ENCODE assay signal across 18 cellular contexts in the genomic region with DNA sequence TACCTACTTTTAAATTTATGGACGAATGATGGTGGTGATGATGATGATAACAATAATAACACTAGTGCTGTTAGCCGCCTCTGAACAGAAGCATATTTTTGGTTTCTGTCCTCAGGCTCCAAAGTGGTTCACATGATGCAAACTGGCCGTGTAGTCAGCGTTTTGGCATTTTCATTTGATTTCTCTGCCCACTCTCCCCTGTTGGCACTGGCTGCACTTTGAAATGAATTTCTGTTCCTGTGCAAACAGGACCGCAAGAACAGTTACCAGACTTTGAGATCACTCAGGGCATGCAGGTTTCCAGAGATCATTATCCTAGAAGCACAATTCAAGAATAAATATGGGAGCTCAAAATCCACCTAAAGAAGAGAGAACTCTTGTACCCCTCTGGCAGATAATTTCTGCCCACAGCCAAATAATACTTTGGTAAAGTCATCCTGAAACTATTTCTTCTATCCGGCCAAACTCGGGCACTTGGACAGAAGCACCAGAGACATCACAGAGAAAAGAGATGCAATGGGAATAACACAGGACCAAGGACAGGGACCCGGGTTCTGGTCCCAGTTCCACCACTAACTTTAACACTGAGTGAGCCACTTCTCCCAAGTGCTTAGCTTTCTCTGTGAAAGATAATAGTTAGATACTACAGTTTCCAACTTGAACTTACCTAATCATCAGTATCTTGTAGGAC.
DNase-seq lines count a peak whose midpoint lies in the region; FAIRE-seq and TF ChIP-seq lines count a peak whose summit lies in the region.
"Had no signal": no experiment of that assay in that cellular context is flagged by ENCODE, and none has a peak within 500 bp of the region (broad histone marks: within the 10 kb centered on the region; RNA-seq: fewer than 3 reads in every experiment).

No MANE protein-coding gene starts in this region.

- H3K27ac ChIP-seq in PC-9 = no peak overlapping the region
- H3K27ac ChIP-seq in CD4-positive, alpha-beta memory T cell (ENCODE audit: low read depth, low read length) = no peak overlapping the region
- H3K27ac ChIP-seq: tibial nerve had no signal

- peak overlapping the region; percentile 24 for H3K4me3 Mint-ChIP-seq in osteocyte (ENCODE audit: unreplicated experiment)
- H3K4me3 Mint-ChIP-seq in CD4-positive, alpha-beta memory T cell = no peak overlapping the region
- H3K4me3 Mint-ChIP-seq: endodermal cell had no signal

- H3K4me1 ChIP-seq in PC-9 (replicated peaks; ENCODE audit: insufficient read depth) = 0 out of 2 replicates have a peak, but pooled peaks cover 3% of the 10 kb centered on the region
- no peaks in the 10 kb centered on the region for H3K4me1 ChIP-seq in CD4-positive, alpha-beta memory T cell (ENCODE audit: insufficient read depth, low read length)
- H3K4me1 ChIP-seq: BE2C, tibial nerve had no signal

- no peaks in the 10 kb centered on the region for H3K9me3 Mint-ChIP-seq in osteocyte (ENCODE audit: unreplicated experiment)
- no peaks in the 10 kb centered on the region for H3K9me3 Mint-ChIP-seq in CD4-positive, alpha-beta memory T cell
- H3K9me3 Mint-ChIP-seq: endodermal cell had no signal

- POLR2A ChIA-PET in PC-9 (lab: Charles Lee; ENCODE audit: unreplicated experiment) = interaction anchor here (0.5 to 0.9 kb wide), 5 partner anchors 9 to 208 kb away, joined by 4 to 7 read pairs (median 5); no protein-coding TSS in a partner anchor
- POLR2A ChIA-PET in CD4-positive, alpha-beta memory T cell (lab: Charles Lee; ENCODE audit: partially characterized antibody) = interaction anchor here (1.0 kb wide), 1 partner anchor 41 kb away, joined by 3 read pairs; no protein-coding TSS in a partner anchor

- H3K27me3 ChIP-seq in PC-9 (ENCODE audit: insufficient read depth, low read depth) (no peaks in the 10 kb centered on the region), bronchial epithelial cell (ENCODE audit: control insufficient read depth, insufficient read depth, low read length) (no peaks in the 10 kb centered on the region)
- H3K27me3 ChIP-seq in CD4-positive, alpha-beta memory T cell (ENCODE audit: insufficient read depth, low read length) = no peaks in the 10 kb centered on the region
- H3K27me3 ChIP-seq: BE2C, tibial nerve had no signal

- no peaks in the 10 kb centered on the region for H3K9me2 ChIP-seq in PC-9 (ENCODE audit: insufficient read depth)

- no TSS peak for BruUV-seq in PC-9 (replicated peaks; lab: Mats Ljungman, UMichigan)

- H3F3A ChIP-seq in PC-9 (ENCODE audit: insufficient read depth, low read depth) = no peaks in the 10 kb centered on the region

- H3K36me3 Mint-ChIP-seq in osteocyte (ENCODE audit: unreplicated experiment) = no peaks in the 10 kb centered on the region
- no peaks in the 10 kb centered on the region for H3K36me3 Mint-ChIP-seq in CD4-positive, alpha-beta memory T cell

- H3K4me1 Mint-ChIP-seq in osteocyte (ENCODE audit: unreplicated experiment) = peaks cover 19% of the 10 kb centered on the region
- peaks cover 6 to 12% (median 8%) of the 10 kb centered on the region in 4 donors for H3K4me1 Mint-ChIP-seq in CD4-positive, alpha-beta memory T cell
- H3K4me1 Mint-ChIP-seq: endodermal cell had no signal

- H3K79me2 ChIP-seq in PC-9 (ENCODE audit: low read depth) = no peaks in the 10 kb centered on the region

- no peaks in the 10 kb centered on the region for H3K27me3 Mint-ChIP-seq in osteocyte (ENCODE audit: unreplicated experiment)
- no peaks in the 10 kb centered on the region for H3K27me3 Mint-ChIP-seq in CD4-positive, alpha-beta memory T cell

- no peak overlapping the region for H3K4me3 ChIP-seq in PC-9
- H3K4me3 ChIP-seq in bronchial epithelial cell (ENCODE audit: low read depth, low read length) = no peak overlapping the region
- no peak overlapping the region for H3K4me3 ChIP-seq in CD4-positive, alpha-beta memory T cell (ENCODE audit: low read length in 2 of 2)
- H3K4me3 ChIP-seq: tibial nerve had no signal

- intact Hi-C loops in PC-9 (cut with micrococcal nuclease; ENCODE audit: unreplicated experiment) = no loop called here
- intact Hi-C loops in CD4-positive, alpha-beta memory T cell (cut with micrococcal nuclease) = no loop called here

- peak; percentile 90 for DNase-seq in EH (ENCODE audit: low read depth)
- peak; percentile 59 to 63 for DNase-seq in PC-9
- peak; percentile 68 for DNase-seq in bronchial epithelial cell (ENCODE audit: low read depth)
- no peak for DNase-seq in osteocyte (ENCODE audit: extremely low spot score, unreplicated experiment)
- no peak for DNase-seq in inferior parietal cortex (ENCODE audit: extremely low spot score)
- DNase-seq in CD4-positive, alpha-beta memory T cell = no peak
- DNase-seq in stimulated activated CD8-positive, alpha-beta memory T cell treated with anti-CD3 and anti-CD28 coated beads, Interleukin-4, amount 100 ng/mL, for 48 hours = no peak
- DNase-seq in OCI-M1 (lab: John Stamatoyannopoulos, UW) = no peak
- DNase-seq: activated CD8-positive, alpha-beta memory T cell treated with anti-CD3 and anti-CD28 coated beads for 24 hours; activated gamma-delta T cell treated with Interleukin-2 at 50 U/mL for 16 hours; BE2C; DMS53; endodermal cell; KG1; NCI-H1436; NCI-H446 treated with DMSO at 0.1 percent for 48 hours; RPMI8226 had no signal

- H3K27ac Mint-ChIP-seq in osteocyte (ENCODE audit: unreplicated experiment) = peak overlapping the region; percentile 74
- peak overlapping the region in 1 of 7 donors; percentile 79 for H3K27ac Mint-ChIP-seq in CD4-positive, alpha-beta memory T cell
- H3K27ac Mint-ChIP-seq: endodermal cell had no signal

- H2AFZ ChIP-seq in PC-9 = no peak overlapping the region

- H4K20me1 ChIP-seq in PC-9 (ENCODE audit: insufficient read depth) = no peaks in the 10 kb centered on the region

- no peaks in the 10 kb centered on the region for H3K36me3 ChIP-seq in PC-9 (ENCODE audit: low read depth)
- H3K36me3 ChIP-seq in bronchial epithelial cell (ENCODE audit: control insufficient read depth, insufficient read depth, low read length) = no peaks in the 10 kb centered on the region
- no peaks in the 10 kb centered on the region for H3K36me3 ChIP-seq in CD4-positive, alpha-beta memory T cell (ENCODE audit: insufficient read depth, low read length)
- H3K36me3 ChIP-seq: BE2C, tibial nerve had no signal

- H3K4me2 ChIP-seq in PC-9 = no peak overlapping the region

- CTCF ChIA-PET in PC-9 (lab: Charles Lee) = no interaction called here
- CTCF ChIA-PET in CD4-positive, alpha-beta memory T cell (lab: Charles Lee; ENCODE audit: partially characterized antibody) = no interaction called here

- H3K9me3 ChIP-seq in PC-9 (ENCODE audit: insufficient read depth, low read depth) = no peaks in the 10 kb centered on the region; the same call in 1 of the 2 replicates
- no peaks in the 10 kb centered on the region for H3K9me3 ChIP-seq in CD4-positive, alpha-beta memory T cell (ENCODE audit: control insufficient read depth in 1 of 2, low read length in 2 of 2)
- H3K9me3 ChIP-seq: BE2C had no signal

- no peak for TF ChIP-seq CTCF in PC-9 (conservative IDR thresholded peaks at IDR 0.05)
- TF ChIP-seq CTCF in bronchial epithelial cell (IDR thresholded peaks at IDR 0.05; ENCODE audit: insufficient read depth, low read length, severe bottlenecking) = no peak
- TF ChIP-seq CTCF in osteocyte (IDR thresholded peaks at IDR 0.05) = no peak

- FAIRE-seq in bronchial epithelial cell (lab: Jason Lieb, UNC) = no peak

Comparison
In these comparisons a context has a peak if more than half of its experiments do, and no peak if none do; other contexts are left out.
1. DNase-seq: peak in EH (single experiment), PC-9 (2 of 2) and bronchial epithelial cell (single experiment); none in osteocyte (single experiment), inferior parietal cortex (single experiment), CD4-positive, alpha-beta memory T cell (0 of 5), stimulated activated CD8-positive, alpha-beta memory T cell treated with anti-CD3 and anti-CD28 coated beads, Interleukin-4, amount 100 ng/mL, for 48 hours (single experiment) and OCI-M1 (single experiment).